22 cellular contexts compared by ENCODE assay signal in the genomic region with DNA sequence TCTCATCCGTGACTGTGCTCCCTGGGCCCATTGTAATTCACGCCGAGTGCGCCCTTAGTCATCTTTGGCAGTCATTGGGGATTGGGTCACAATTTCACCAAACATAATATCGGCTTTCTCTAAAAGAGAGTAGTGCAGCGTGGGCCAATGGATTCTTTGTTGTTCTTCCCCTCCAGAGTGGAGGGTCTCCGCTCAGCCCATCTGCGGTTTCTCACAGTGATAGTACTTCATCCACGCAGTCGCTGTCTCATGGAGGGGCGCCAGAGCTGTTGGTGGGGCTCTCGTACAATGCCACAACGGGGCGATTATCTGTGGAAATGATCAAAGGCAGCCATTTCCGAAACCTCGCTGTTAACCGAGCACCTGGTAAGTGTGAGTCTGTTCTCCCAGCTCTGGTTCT.
"Had no signal": no experiment of that assay in that cellular context is flagged by ENCODE, and none has a peak within 500 bp of the region (broad histone marks: within the 10 kb centered on the region; RNA-seq: fewer than 3 reads in every experiment).

No MANE protein-coding gene starts in this region.

- H3K4me3 ChIP-seq: breast epithelium, gastrocnemius medialis, lower lobe of right lung, right atrium auricular region, transverse colon, vagina had no signal

- ATAC-seq: esophagus mucosa; gastrocnemius medialis; lower lobe of right lung; natural killer cell treated with Interleukin-12 subunit alpha and Interleukin-12 subunit beta and Interleukin-15 and Interleukin-18, amount 100 ng/mL, for 72 hours had no signal

- H3K27me3 ChIP-seq: breast epithelium, gastrocnemius medialis, neutrophil, right atrium auricular region, transverse colon, vagina had no signal

- H3K36me3 ChIP-seq: breast epithelium, gastrocnemius medialis, lower lobe of right lung, neutrophil, right atrium auricular region, transverse colon, vagina had no signal

- DNase-seq: activated CD4-positive, alpha-beta T cell treated with anti-CD3 and anti-CD28 coated beads, Interleukin-2, amount 50 U/mL, for 1 hour; activated CD8-positive, alpha-beta memory T cell treated with anti-CD3 and anti-CD28 coated beads for 24 hours; activated CD8-positive, alpha-beta memory T cell treated with anti-CD3 and anti-CD28 coated beads, Interleukin-2, amount 50 U/mL, for 48 hours; activated effector memory CD4-positive, alpha-beta T cell treated with Interleukin-2 at 50 U/mL for 16 hours; activated naive CD4-positive, alpha-beta T cell treated with anti-CD3 and anti-CD28 coated beads, Interleukin-2, amount 10 ng/mL, durations not matched to agents 7 days and 5 days; activated T-cell treated with anti-CD3 and anti-CD28 coated beads, Interleukin-2, amount 50 U/mL, for 48 hours; cerebellar nuclear complex; effector CD8-positive, alpha-beta T cell; gastrocnemius medialis; lower lobe of right lung; stimulated activated CD4-positive, alpha-beta T cell treated with anti-CD3 and anti-CD28 coated beads, Interleukin-12 subunit alpha, Interleukin-12 subunit beta, amount 100 ng/mL, for 4 hours; stimulated activated CD4-positive, alpha-beta T cell treated with anti-CD3 and anti-CD28 coated beads, Interleukin-1b, Interleukin-23, amount 100 ng/mL, for 48 hours; stimulated activated CD8-positive, alpha-beta memory T cell treated with anti-CD3 and anti-CD28 coated beads, Interleukin-4, amount 100 ng/mL, for 48 hours; stimulated activated naive CD4-positive, alpha-beta T cell; T1000; transverse colon had no signal

- H3K4me1 ChIP-seq: breast epithelium, gastrocnemius medialis, lower lobe of right lung, right atrium auricular region, transverse colon, vagina had no signal

- H3K27ac ChIP-seq: breast epithelium, gastrocnemius medialis, lower lobe of right lung, neutrophil, right atrium auricular region, transverse colon, vagina had no signal

- H3K9me3 ChIP-seq: breast epithelium, gastrocnemius medialis, neutrophil, right atrium auricular region, transverse colon, vagina had no signal
